Comparison of ENCODE assay signal across 1 cellular context in genomic region chr2:215839816-215840215, GRCh38.
TF ChIP-seq lines count a peak whose summit lies in the region.

No MANE protein-coding gene starts in this region.

TF ChIP-seq in GM12878, 131 proteins besides CTCF, POLR2A, EP300 and RAD21:
- TF ChIP-seq IKZF2 (IDR thresholded peaks at IDR 0.05) (no peak), NR2C1 (IDR thresholded peaks at IDR 0.05) (no peak), DPF2 (IDR thresholded peaks at IDR 0.05) (no peak), MYB (IDR thresholded peaks at IDR 0.05; ENCODE audit: borderline replicate concordance, low read depth, low read length) (no peak), NR2F1 (conservative IDR thresholded peaks at IDR 0.05) (no peak), BCLAF1 (IDR thresholded peaks at IDR 0.05) (no peak), SMAD5 (IDR thresholded peaks at IDR 0.05; ENCODE audit: low read depth) (no peak), RUNX3 (IDR thresholded peaks at IDR 0.05; ENCODE audit: low read length) (no peak), CHD1 (IDR thresholded peaks at IDR 0.05; ENCODE audit: low read depth, low read length) (no peak), PAX5 (IDR thresholded peaks at IDR 0.05; ENCODE audit: borderline replicate concordance, low read depth, low read length) (no peak), ATF3 (IDR thresholded peaks at IDR 0.05; ENCODE audit: borderline replicate concordance, extremely low read depth, low read depth, low read length) (no peak)
